Comparison of ENCODE assay signal across 24 cellular contexts in the genomic region with DNA sequence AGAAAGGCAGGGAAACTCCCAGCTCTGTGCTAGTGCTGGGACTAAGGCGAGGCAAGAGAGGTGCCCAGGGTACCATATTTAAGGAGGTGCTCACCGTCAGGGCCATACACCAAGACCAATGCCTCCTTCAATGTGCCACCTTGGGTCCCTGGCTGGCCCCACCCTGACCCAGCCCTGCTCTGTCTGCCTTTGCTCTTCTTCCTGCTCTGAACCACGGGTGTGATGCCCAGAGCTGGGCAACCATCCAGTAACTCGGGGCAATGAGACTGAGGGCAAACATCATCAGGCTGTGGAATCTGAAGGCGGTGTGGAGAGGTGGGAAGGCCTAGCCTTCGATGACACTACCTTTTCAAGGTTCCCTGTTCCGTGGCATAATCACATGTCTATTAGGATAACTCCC.
A peak's percentile ranks its signal among the peaks of the same experiment; 100 is the strongest.
DNase-seq lines count a peak whose midpoint lies in the region; ATAC-seq and TF ChIP-seq lines count a peak whose summit lies in the region.
"Had no signal": no experiment of that assay in that cellular context is flagged by ENCODE, and none has a peak within 500 bp of the region (broad histone marks: within the 10 kb centered on the region; RNA-seq: fewer than 3 reads in every experiment).

No MANE protein-coding gene starts in this region.

- ATAC-seq in left colon (peak; percentile 95), left cardiac atrium (no peak), GM19035 (IDR thresholded peaks at IDR 0.05; ENCODE audit: unreplicated experiment) (no peak)
- ATAC-seq: SK-N-SH treated with all-trans-retinoic acid at 6 μM for 48 hours had no signal

- TF ChIP-seq EP300 in transverse colon (IDR thresholded peaks at IDR 0.05; ENCODE audit: low read depth), result no peak

- DNase-seq in NCI-H1092 treated with DMSO at 0.1 percent for 48 hours (lab: John Stamatoyannopoulos, UW) (peak; percentile 31), NCI-H2196 treated with DMSO at 0.1 percent for 48 hours (lab: John Stamatoyannopoulos, UW; ENCODE audit: unreplicated experiment) (peak; percentile 53), left colon (peak in 1 of 2 donors; percentile 50), transverse colon (peak; percentile 43), left cardiac atrium (no peak), 8988T (no peak)
- DNase-seq: ACHN; Caco-2; CD4-positive, alpha-beta memory T cell; DND-41; GOT3; HCEC 1CT; KBM-7; NCI-H1105 treated with DMSO at 0.1 percent for 48 hours; NCI-H2081 treated with DMSO at 0.1 percent for 48 hours; NCI-H2171 treated with DMSO at 0.1 percent for 48 hours; NCI-H446 treated with DMSO at 0.1 percent for 48 hours; NK-92 treated with Interleukin-12 subunit alpha and Interleukin-12 subunit beta, amount 100 ng/mL, for 24 hours; SHP77 treated with DMSO at 0.1 percent for 48 hours had no signal

- intact Hi-C loops in left colon (cut with DNase I, micrococcal nuclease) (no loop called here), transverse colon (cut with DNase I; ENCODE audit: low total_unique reads) (no loop called here), left cardiac atrium (cut with DNase I) (no loop called here)

- H3K9me3 ChIP-seq in transverse colon, result no peaks in the 10 kb centered on the region
- H3K9me3 ChIP-seq: BLaER1 treated with 17β-estradiol and CSF1 and Interleukin-3, amounts not matched to agents 10 nM and 100 nM; Caco-2 had no signal

- peaks cover 6% of the 10 kb centered on the region for H3K27me3 ChIP-seq in transverse colon
- H3K27me3 ChIP-seq: BLaER1 treated with 17β-estradiol and CSF1 and Interleukin-3, amounts not matched to agents 10 nM and 100 nM had no signal

- no peaks in the 10 kb centered on the region for H3K36me3 ChIP-seq in transverse colon
- H3K36me3 ChIP-seq: BLaER1 treated with 17β-estradiol and CSF1 and Interleukin-3, amounts not matched to agents 10 nM and 100 nM had no signal

- H3K4me1 ChIP-seq in transverse colon, result no peaks in the 10 kb centered on the region
- H3K4me1 ChIP-seq: Caco-2 had no signal

- no peak for TF ChIP-seq POLR2A in transverse colon (IDR thresholded peaks at IDR 0.05)

- TF ChIP-seq CTCF in transverse colon (IDR thresholded peaks at IDR 0.05), result no peak

- no peak overlapping the region for H3K4me3 ChIP-seq in transverse colon
- H3K4me3 ChIP-seq: BLaER1 treated with 17β-estradiol and CSF1 and Interleukin-3, amounts not matched to agents 10 nM and 100 nM had no signal

- no peak overlapping the region for H3K27ac ChIP-seq in transverse colon
- H3K27ac ChIP-seq: BLaER1 treated with 17β-estradiol and CSF1 and Interleukin-3, amounts not matched to agents 10 nM and 100 nM; HL-60; RWPE1 had no signal

- 36 to 42% methylated on average over 4 to 7 of the region's 7 CpGs for WGBS in transverse colon (ENCODE audit: low coverage in 1 of 2), 2 donors

- in situ Hi-C loops in transverse colon (cut with MboI; ENCODE audit: low pct_ligation_motif_present in 1 of 4, low pct_unique_long_range_greater_than_20kb in 1 of 4, low sequenced_read_pairs in 3 of 4), result no loop called here

Comparison
In these comparisons a context has a peak if more than half of its experiments do, and no peak if none do; other contexts are left out.
1. DNase-seq: peak in NCI-H1092 treated with DMSO at 0.1 percent for 48 hours (single experiment), NCI-H2196 treated with DMSO at 0.1 percent for 48 hours (single experiment) and transverse colon (single experiment); none in left cardiac atrium (single experiment) and 8988T (single experiment).